Comparison of ENCODE assay signal across 11 cellular contexts in the genomic region with DNA sequence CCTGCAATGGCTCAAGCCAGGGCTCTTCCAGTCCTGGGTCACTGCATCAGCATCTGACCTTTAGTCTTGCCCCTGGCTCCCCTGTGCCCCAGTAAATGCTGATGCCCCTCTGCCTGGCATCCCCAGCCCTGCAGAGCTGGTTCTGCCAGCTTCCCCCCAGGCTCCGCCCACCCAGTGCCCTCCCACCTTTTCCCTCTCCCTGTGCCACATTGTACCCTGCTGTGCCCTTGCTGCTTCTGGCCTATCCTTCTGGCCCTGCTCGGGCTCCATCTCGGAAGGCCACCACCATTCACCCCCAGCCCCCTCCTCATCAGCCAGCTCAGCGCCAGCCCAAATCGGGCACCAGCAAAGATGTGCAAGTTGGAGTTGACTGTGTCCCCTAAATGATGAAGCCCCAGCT. TPM values are rescaled to one million over a fixed set of nuclear protein-coding genes. Genes with fewer than 3 reads are reported as not detected.
A peak's percentile ranks its signal among the peaks of the same experiment; 100 is the strongest.
DNase-seq lines count a peak whose midpoint lies in the region; ATAC-seq, FAIRE-seq and TF ChIP-seq lines count a peak whose summit lies in the region.
"Had no signal": no experiment of that assay in that cellular context is flagged by ENCODE, and none has a peak within 500 bp of the region (broad histone marks: within the 10 kb centered on the region; RNA-seq: fewer than 3 reads in every experiment).

No MANE protein-coding gene starts in this region.

- no peak overlapping the region for H2BK12ac ChIP-seq in H9 (ENCODE audit: insufficient read length, low read depth, low read length)

- H3K27me3 ChIP-seq in H9 (ENCODE audit: insufficient read depth, low read length) (no peaks in the 10 kb centered on the region), layer of hippocampus (ENCODE audit: control insufficient read depth, insufficient read depth, low read length) (no peaks in the 10 kb centered on the region), small intestine (ENCODE audit: control insufficient read depth in 2 of 2, insufficient read depth in 2 of 2, low read length in 2 of 2) (no peaks in the 10 kb centered on the region)

- no peak overlapping the region for H3K14ac ChIP-seq in H9 (ENCODE audit: insufficient read depth, low read length)

- no peak for ATAC-seq in GM21825 (IDR thresholded peaks at IDR 0.05; ENCODE audit: unreplicated experiment)

- H3K4me2 ChIP-seq in H9 (ENCODE audit: insufficient read depth, insufficient read length, low read length), result no peak overlapping the region

- H4K5ac ChIP-seq in H9 (ENCODE audit: insufficient read length, low read depth, low read length), result no peak overlapping the region

- H3K18ac ChIP-seq in H9 (ENCODE audit: insufficient read length, low read depth, low read length), result no peak overlapping the region

- FAIRE-seq in small intestine (lab: Jason Lieb, UNC), result no peak

- H3K9ac ChIP-seq in H9 (ENCODE audit: extremely low read depth, insufficient read length, low read length), result no peak overlapping the region
- H3K9ac ChIP-seq: parathyroid adenoma had no signal

- no peak overlapping the region for H4K8ac ChIP-seq in H9 (replicated peaks; ENCODE audit: insufficient read length, low read depth, low read length)

- no peak overlapping the region for H3K56ac ChIP-seq in H9 (ENCODE audit: insufficient read length, low read depth, low read length)

- no peak overlapping the region for H2BK5ac ChIP-seq in H9 (ENCODE audit: insufficient read length, low read length)

- no peak overlapping the region for H3T11ph ChIP-seq in H9 (ENCODE audit: low read length)

- H3K4me3 Mint-ChIP-seq in H9, result peak overlapping the region in 1 of 2 experiments; percentile 35; a peak in 1 of 5 replicates

- no peaks in the 10 kb centered on the region for H3K9me3 ChIP-seq in H9 (ENCODE audit: control insufficient read depth, low read depth, low read length)
- no peaks in the 10 kb centered on the region for H3K9me3 ChIP-seq in small intestine (ENCODE audit: control insufficient read depth, low read depth)

- H4K20me1 ChIP-seq in H9 (ENCODE audit: control insufficient read depth, insufficient read depth, insufficient read length), result no peaks in the 10 kb centered on the region

- H3K9me3 Mint-ChIP-seq in H9, result peaks cover 3 to 6% of the 10 kb centered on the region in 2 experiments; a peak in 4 of 5 replicates

- no peaks in the 10 kb centered on the region for H3K79me1 ChIP-seq in H9 (ENCODE audit: insufficient read depth, low read depth, low read length, poor library complexity, severe bottlenecking)

- peaks cover 5 to 11% of the 10 kb centered on the region in 2 experiments; a peak in 3 of 4 replicates for H3K4me1 Mint-ChIP-seq in H9

- no peaks in the 10 kb centered on the region for H3K36me3 ChIP-seq in small intestine (ENCODE audit: control insufficient read depth in 2 of 2, insufficient read depth in 2 of 2, low read length in 2 of 2)

- no peaks in the 10 kb centered on the region for H3K27me3 Mint-ChIP-seq in H9 (ENCODE audit: low read depth)

- H3K27ac Mint-ChIP-seq in H9, result peak overlapping the region in 1 of 3 experiments; percentile 34; a peak in 1 of 7 replicates

- H3K79me2 ChIP-seq in H9 (ENCODE audit: insufficient read depth, low read length), result no peaks in the 10 kb centered on the region
- H3K79me2 ChIP-seq: parathyroid adenoma had no signal

- no peak overlapping the region for H3K4me3 ChIP-seq in small intestine (ENCODE audit: low read depth in 1 of 2, low read length in 2 of 2)

- H3K23ac ChIP-seq in H9 (ENCODE audit: insufficient read length, low read depth, low read length), result no peak overlapping the region

- WGBS in H9 (ENCODE audit: extremely low coverage, insufficient read length, low lambda C conversion rate), result no CpG with 5 or more reads among the region's 5 CpGs
- WGBS in adipose tissue, 3 donors, result 72 to 91% (median 82%) methylated on average over 5 of the region's 5 CpGs
- WGBS in small intestine, 3 donors, result 15 to 63% (median 28%) methylated on average over 5 of the region's 5 CpGs

- H2BK15ac ChIP-seq in H9 (ENCODE audit: low read depth, low read length), result no peak overlapping the region

- H2AFZ ChIP-seq in H9 (ENCODE audit: low read length), result no peak overlapping the region
- H2AFZ ChIP-seq: parathyroid adenoma had no signal

- H2BK120ac ChIP-seq in H9 (ENCODE audit: low read depth, low read length, poor library complexity, severe bottlenecking), result no peak overlapping the region

- H3K27ac ChIP-seq in H9 (ENCODE audit: insufficient read length, low read depth, low read length), result no peak overlapping the region
- H3K27ac ChIP-seq in adipose tissue (ENCODE audit: low read depth, low read length), result peak overlapping the region; percentile 29
- peak overlapping the region; percentile 82 for H3K27ac ChIP-seq in layer of hippocampus (ENCODE audit: low read depth, low read length)
- peak overlapping the region; percentile 92 for H3K27ac ChIP-seq in small intestine (ENCODE audit: low read depth in 1 of 2, low read length in 1 of 2)

- no peaks in the 10 kb centered on the region for H3K23me2 ChIP-seq in H9 (ENCODE audit: insufficient read length, low read depth, low read length, poor library complexity, severe bottlenecking)

- H3K4me1 ChIP-seq in H9 (ENCODE audit: insufficient read depth, low read length), result no peaks in the 10 kb centered on the region
- H3K4me1 ChIP-seq in small intestine (ENCODE audit: control insufficient read depth in 2 of 2, insufficient read depth in 1 of 2, low read depth in 1 of 2, low read length in 1 of 2), result peaks cover 20 to 32% of the 10 kb centered on the region in 2 donors
- H3K4me1 ChIP-seq: parathyroid adenoma had no signal

- no peak overlapping the region for H4K91ac ChIP-seq in H9 (ENCODE audit: insufficient read length, low read depth, low read length)

- peak; percentile 21 for DNase-seq in H9
- DNase-seq in small intestine, result peak; percentile 57
- DNase-seq in hypothalamus (lab: John Stamatoyannopoulos, UW), result no peak
- DNase-seq in SIG-M5 treated with dmso at 0.1 percent for 504 hours (lab: John Stamatoyannopoulos, UW; ENCODE audit: unreplicated experiment), result no peak
- no peak for DNase-seq in occipital lobe (lab: John Stamatoyannopoulos, UW)
- DNase-seq: effector memory CD4-positive, alpha-beta T cell; NCI-H1092 treated with DMSO at 0.1 percent for 48 hours had no signal

- H2BK20ac ChIP-seq in H9 (ENCODE audit: low read depth, low read length, poor library complexity, severe bottlenecking), result no peak overlapping the region

- peaks cover 0 to 3% (median 0%) of the 10 kb centered on the region in 3 experiments; a peak in 5 of 7 replicates for H3K36me3 Mint-ChIP-seq in H9 (ENCODE audit: insufficient read depth in 1 of 3, low read depth in 3 of 3)

- TF ChIP-seq CTCF in H9 (conservative IDR thresholded peaks at IDR 0.05), result no peak

- no peak overlapping the region for H2AK5ac ChIP-seq in H9 (ENCODE audit: insufficient read length, low read length)

- H3K4ac ChIP-seq in H9 (ENCODE audit: low read depth, low read length), result no peak overlapping the region

RNA-seq across cellular contexts. Expression of a gene that starts 7.4 kb away (rescaled TPM):
- total RNA-seq in H9 (2021), result 16.7 and 17.1 TPM in 2 replicates
- 1 to 10 TPM; 1.2 to 8.5 (median 4.0) TPM for polyA plus RNA-seq in adipose tissue
- 10 to 100 TPM; 43.8 to 61.1 (median 48.6) TPM for polyA plus RNA-seq in small intestine
- total RNA-seq in occipital lobe, result 17.2 TPM

RNA-seq across cellular contexts. Expression of a gene that starts 28.4 kb away (rescaled TPM):
- total RNA-seq in H9 (2021) (0.86 TPM in 1 of 2 replicates, not detected in the other), occipital lobe (not detected)
- polyA plus RNA-seq in adipose tissue (not detected), small intestine (1 to 10 TPM in 2 of 3 donors, not detected in 1; 1.5 to 2.7 TPM)

RNA-seq across cellular contexts. Expression of a gene that starts 40.0 kb away (rescaled TPM):
- total RNA-seq in H9 (2021) (not detected in 2 replicates), occipital lobe (not detected)
- polyA plus RNA-seq in adipose tissue (1 to 10 TPM in 1 of 3 donors, under 1 TPM in 1, not detected in 1; 0.03 to 1.1 TPM), small intestine (1 to 10 TPM; 1.6 to 7.0 (median 2.0) TPM)

RNA-seq across cellular contexts. Expression of a gene that starts 53.8 kb away (rescaled TPM):
- 1.6 and 2.2 TPM in 2 replicates for total RNA-seq in H9 (2021)
- polyA plus RNA-seq in adipose tissue, result 1 to 10 TPM; 3.6 to 6.4 (median 6.4) TPM
- polyA plus RNA-seq in small intestine, result 1 to 10 TPM; 1.4 to 2.8 (median 1.6) TPM
- 0.47 TPM for total RNA-seq in occipital lobe

Comparison
In these comparisons a context has a peak if more than half of its experiments do, and no peak if none do; other contexts are left out.
1. DNase-seq: peak in H9 (single experiment) and small intestine (single experiment); none in hypothalamus (0 of 51), SIG-M5 treated with dmso at 0.1 percent for 504 hours (single experiment) and occipital lobe (single experiment).